1 cellular context compared by ENCODE assay signal in the genomic region with DNA sequence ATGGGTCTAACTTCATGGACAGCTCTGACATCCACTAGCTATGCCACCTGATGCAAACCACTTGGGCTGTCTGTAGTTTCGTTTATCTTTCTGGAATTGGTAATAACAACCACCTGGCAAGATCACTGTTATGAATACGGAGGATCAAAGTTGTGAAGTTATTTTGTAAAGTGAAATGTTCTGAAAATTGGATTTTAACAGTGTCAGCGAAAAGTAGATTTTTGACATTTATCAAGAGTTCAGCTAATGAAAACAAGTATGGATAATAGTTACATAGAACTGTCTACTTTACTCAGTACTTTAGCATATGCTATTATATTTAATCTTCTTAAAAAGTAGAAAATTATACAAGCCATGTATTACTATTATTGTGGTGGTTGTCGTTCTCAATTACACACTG.
TF ChIP-seq lines count a peak whose summit lies in the region.

No MANE protein-coding gene starts in this region.

TF ChIP-seq in GM12878, 131 proteins besides CTCF, POLR2A, EP300 and RAD21 (continued from another document):
- TF ChIP-seq CEBPZ (IDR thresholded peaks at IDR 0.05; ENCODE audit: low read depth, low read length), result no peak
- TF ChIP-seq FOS (IDR thresholded peaks at IDR 0.05; ENCODE audit: borderline replicate concordance, extremely low read depth, insufficient read length), result no peak
- no peak for TF ChIP-seq ZBTB33 (IDR thresholded peaks at IDR 0.05)
- no peak for TF ChIP-seq BCL11A (IDR thresholded peaks at IDR 0.05; ENCODE audit: low read depth, low read length)
- TF ChIP-seq SUPT20H (IDR thresholded peaks at IDR 0.05; ENCODE audit: borderline replicate concordance, control insufficient read depth, low read depth, low read length), result no peak
- TF ChIP-seq MXI1 (IDR thresholded peaks at IDR 0.05; ENCODE audit: low read depth, low read length), result no peak
- no peak for TF ChIP-seq SMARCA5 (IDR thresholded peaks at IDR 0.05)
- no peak for TF ChIP-seq EGR1 (IDR thresholded peaks at IDR 0.05; ENCODE audit: borderline replicate concordance in 1 of 2, low read depth in 2 of 2, low read length in 2 of 2)
- TF ChIP-seq RB1 (IDR thresholded peaks at IDR 0.05; ENCODE audit: borderline replicate concordance), result no peak
- no peak for TF ChIP-seq YY1 (IDR thresholded peaks at IDR 0.05; ENCODE audit: low read depth, low read length)
- TF ChIP-seq EZH2 (IDR thresholded peaks at IDR 0.05; ENCODE audit: borderline replicate concordance, control insufficient read depth, low read depth, low read length), result no peak
- no peak for TF ChIP-seq SRF (IDR thresholded peaks at IDR 0.05; ENCODE audit: low read depth in 2 of 2, low read length in 2 of 2)
